8 cellular contexts compared by ENCODE assay signal in the genomic region with DNA sequence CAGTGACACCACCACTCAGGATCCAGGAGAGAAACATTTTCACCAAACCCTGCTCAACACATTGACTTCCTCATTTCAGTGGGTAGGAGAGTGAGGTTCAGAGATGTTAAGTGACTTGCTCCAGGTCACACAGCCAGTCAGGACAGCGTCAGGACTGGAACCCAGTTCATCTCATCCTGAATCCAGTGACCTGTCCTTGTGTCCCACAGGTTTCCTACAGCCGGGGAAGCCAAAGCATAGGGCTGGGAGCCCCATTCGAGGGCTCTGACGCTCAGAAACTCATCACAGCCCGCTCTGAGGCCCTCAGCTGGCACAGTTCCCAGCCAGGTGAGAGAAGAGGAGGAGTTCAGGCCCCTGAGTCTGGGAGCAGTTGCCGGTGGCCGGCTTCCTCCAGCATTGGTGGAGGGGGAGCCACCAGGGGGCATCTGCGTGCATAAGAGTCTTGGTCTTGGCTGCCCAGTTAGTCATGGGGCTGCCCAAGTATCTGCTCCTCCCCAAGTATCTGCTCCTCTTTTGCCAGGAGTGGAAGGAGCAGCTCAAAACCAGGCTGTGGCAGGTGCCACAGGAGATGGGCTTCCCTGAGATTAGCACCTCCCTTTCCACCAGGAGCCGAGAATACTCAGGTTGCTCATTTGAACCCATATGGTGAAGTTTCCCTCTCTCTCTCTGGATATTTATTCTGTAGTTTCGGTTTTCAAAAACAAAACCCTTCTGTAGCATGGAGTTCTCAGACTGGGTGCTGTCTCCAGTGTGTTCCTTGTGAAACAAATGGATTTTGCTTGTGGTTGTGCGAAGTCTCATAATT. TPM values are rescaled to one million over a fixed set of nuclear protein-coding genes. Genes with fewer than 3 reads are reported as not detected.
DNase-seq lines count a peak whose midpoint lies in the region; ATAC-seq, FAIRE-seq and TF ChIP-seq lines count a peak whose summit lies in the region.

No MANE protein-coding gene starts in this region.

- WGBS in esophagus squamous epithelium, 2 donors: 68 to 77% methylated on average over 4 of the region's 11 CpGs

- H3K4me3 Mint-ChIP-seq in nephron: no peak overlapping the region

- H3K4me3 ChIP-seq in esophagus squamous epithelium: no peak overlapping the region

- H3K36me3 ChIP-seq in esophagus squamous epithelium: no peaks in the 10 kb centered on the region

- peaks cover 18% of the 10 kb centered on the region for H3K4me1 Mint-ChIP-seq in nephron

- no peak overlapping the region for H3K27ac Mint-ChIP-seq in nephron

- intact Hi-C loops in esophagus squamous epithelium (cut with DNase I): no loop called here

- peak; percentile 85 for ATAC-seq in SK-N-SH treated with all-trans-retinoic acid at 6 μM for 48 hours
- no peak for ATAC-seq in GM19467 (IDR thresholded peaks at IDR 0.05; ENCODE audit: unreplicated experiment)

- peak; percentile 60 for FAIRE-seq in HTR-8/SVneo (lab: Jason Lieb, UNC)

- H3K9me3 ChIP-seq in esophagus squamous epithelium: no peaks in the 10 kb centered on the region

- H3K36me3 Mint-ChIP-seq in nephron (ENCODE audit: low read depth): no peaks in the 10 kb centered on the region

- H3K9me3 Mint-ChIP-seq in nephron: no peaks in the 10 kb centered on the region

- H3K27ac ChIP-seq in esophagus squamous epithelium: no peak overlapping the region

- H3K27me3 Mint-ChIP-seq in nephron (ENCODE audit: low read depth): peaks cover 11% of the 10 kb centered on the region

- TF ChIP-seq POLR2A in esophagus squamous epithelium (IDR thresholded peaks at IDR 0.05): no peak

- H3K27me3 ChIP-seq in esophagus squamous epithelium: peaks cover 0 to 9% (median 0%) of the 10 kb centered on the region in 4 donors

- H3K4me1 ChIP-seq in esophagus squamous epithelium: no peaks in the 10 kb centered on the region

- TF ChIP-seq CTCF in esophagus squamous epithelium (IDR thresholded peaks at IDR 0.05): peak in 4 of 6 experiments; percentile 2 to 24 (median 8)
- peak in 2 of 3 experiments; percentile 24 to 41 for TF ChIP-seq CTCF in nephron (IDR thresholded peaks at IDR 0.05; ENCODE audit: unreplicated experiment in 3 of 3)

- peak; percentile 7 for DNase-seq in activated CD4-positive, alpha-beta T cell treated with anti-CD3 and anti-CD28 coated beads for 1 hour
- DNase-seq in activated CD4-positive, alpha-beta T cell treated with anti-CD3 and anti-CD28 coated beads, Interleukin-2, amount 50 U/mL, for 1 hour: no peak
- DNase-seq in HTR-8/SVneo (ENCODE audit: insufficient read length, low spot score) (peak; percentile 77), esophagus squamous epithelium (lab: John Stamatoyannopoulos, UW) (no peak), AML-193 (lab: John Stamatoyannopoulos, UW) (no peak)

TF ChIP-seq in SK-N-SH treated with all-trans-retinoic acid at 6 μM for 48 hours, 23 proteins besides CTCF, POLR2A, EP300 and RAD21:
- TF ChIP-seq OSR1 (CRISPR knock-in tag; IDR thresholded peaks at IDR 0.05) (no peak), ZC3H10 (CRISPR knock-in tag; IDR thresholded peaks at IDR 0.05) (no peak), TCF4 (CRISPR knock-in tag; IDR thresholded peaks at IDR 0.05; ENCODE audit: borderline replicate concordance) (no peak), ARNTL (CRISPR knock-in tag; IDR thresholded peaks at IDR 0.05; ENCODE audit: borderline replicate concordance, low read depth) (no peak), ZNF565 (CRISPR knock-in tag; conservative IDR thresholded peaks at IDR 0.05; ENCODE audit: low read depth) (no peak), BACH2 (CRISPR knock-in tag; IDR thresholded peaks at IDR 0.05; ENCODE audit: borderline replicate concordance) (no peak), ZNF8 (CRISPR knock-in tag; IDR thresholded peaks at IDR 0.05) (no peak)
- TF ChIP-seq, protein P1, sequence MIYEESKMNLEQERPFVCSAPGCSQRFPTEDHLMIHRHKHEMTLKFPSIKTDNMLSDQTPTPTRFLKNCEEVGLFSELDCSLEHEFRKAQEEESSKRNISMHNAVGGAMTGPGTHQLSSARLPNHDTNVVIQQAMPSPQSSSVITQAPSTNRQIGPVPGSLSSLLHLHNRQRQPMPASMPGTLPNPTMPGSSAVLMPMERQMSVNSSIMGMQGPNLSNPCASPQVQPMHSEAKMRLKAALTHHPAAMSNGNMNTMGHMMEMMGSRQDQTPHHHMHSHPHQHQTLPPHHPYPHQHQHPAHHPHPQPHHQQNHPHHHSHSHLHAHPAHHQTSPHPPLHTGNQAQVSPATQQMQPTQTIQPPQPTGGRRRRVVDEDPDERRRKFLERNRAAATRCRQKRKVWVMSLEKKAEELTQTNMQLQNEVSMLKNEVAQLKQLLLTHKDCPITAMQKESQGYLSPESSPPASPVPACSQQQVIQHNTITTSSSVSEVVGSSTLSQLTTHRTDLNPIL (CRISPR knock-in tag; IDR thresholded peaks at IDR 0.05; ENCODE audit: low read depth): no peak
- TF ChIP-seq, protein P2, sequence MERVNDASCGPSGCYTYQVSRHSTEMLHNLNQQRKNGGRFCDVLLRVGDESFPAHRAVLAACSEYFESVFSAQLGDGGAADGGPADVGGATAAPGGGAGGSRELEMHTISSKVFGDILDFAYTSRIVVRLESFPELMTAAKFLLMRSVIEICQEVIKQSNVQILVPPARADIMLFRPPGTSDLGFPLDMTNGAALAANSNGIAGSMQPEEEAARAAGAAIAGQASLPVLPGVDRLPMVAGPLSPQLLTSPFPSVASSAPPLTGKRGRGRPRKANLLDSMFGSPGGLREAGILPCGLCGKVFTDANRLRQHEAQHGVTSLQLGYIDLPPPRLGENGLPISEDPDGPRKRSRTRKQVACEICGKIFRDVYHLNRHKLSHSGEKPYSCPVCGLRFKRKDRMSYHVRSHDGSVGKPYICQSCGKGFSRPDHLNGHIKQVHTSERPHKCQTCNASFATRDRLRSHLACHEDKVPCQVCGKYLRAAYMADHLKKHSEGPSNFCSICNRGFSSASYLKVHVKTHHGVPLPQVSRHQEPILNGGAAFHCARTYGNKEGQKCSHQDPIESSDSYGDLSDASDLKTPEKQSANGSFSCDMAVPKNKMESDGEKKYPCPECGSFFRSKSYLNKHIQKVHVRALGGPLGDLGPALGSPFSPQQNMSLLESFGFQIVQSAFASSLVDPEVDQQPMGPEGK (CRISPR knock-in tag; IDR thresholded peaks at IDR 0.05; ENCODE audit: borderline replicate concordance): no peak
- TF ChIP-seq, protein P3, sequence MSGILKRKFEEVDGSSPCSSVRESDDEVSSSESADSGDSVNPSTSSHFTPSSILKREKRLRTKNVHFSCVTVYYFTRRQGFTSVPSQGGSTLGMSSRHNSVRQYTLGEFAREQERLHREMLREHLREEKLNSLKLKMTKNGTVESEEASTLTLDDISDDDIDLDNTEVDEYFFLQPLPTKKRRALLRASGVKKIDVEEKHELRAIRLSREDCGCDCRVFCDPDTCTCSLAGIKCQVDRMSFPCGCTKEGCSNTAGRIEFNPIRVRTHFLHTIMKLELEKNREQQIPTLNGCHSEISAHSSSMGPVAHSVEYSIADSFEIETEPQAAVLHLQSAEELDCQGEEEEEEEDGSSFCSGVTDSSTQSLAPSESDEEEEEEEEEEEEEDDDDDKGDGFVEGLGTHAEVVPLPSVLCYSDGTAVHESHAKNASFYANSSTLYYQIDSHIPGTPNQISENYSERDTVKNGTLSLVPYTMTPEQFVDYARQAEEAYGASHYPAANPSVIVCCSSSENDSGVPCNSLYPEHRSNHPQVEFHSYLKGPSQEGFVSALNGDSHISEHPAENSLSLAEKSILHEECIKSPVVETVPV (CRISPR knock-in tag; IDR thresholded peaks at IDR 0.05): no peak

RNA-seq across cellular contexts. Expression of a gene that starts 56.0 kb away (rescaled TPM):
- not detected for total RNA-seq in esophagus squamous epithelium

Comparison
In these comparisons a context has a peak if more than half of its experiments do, and no peak if none do; other contexts are left out.
1. DNase-seq: peak in activated CD4-positive, alpha-beta T cell treated with anti-CD3 and anti-CD28 coated beads for 1 hour (single experiment) and HTR-8/SVneo (single experiment); none in activated CD4-positive, alpha-beta T cell treated with anti-CD3 and anti-CD28 coated beads, Interleukin-2, amount 50 U/mL, for 1 hour (single experiment), esophagus squamous epithelium (single experiment) and AML-193 (0 of 2).